8 cellular contexts compared by ENCODE assay signal in genomic region chr6:170271771-170272314, GRCh38. TPM values are rescaled to one million over a fixed set of nuclear protein-coding genes. Genes with fewer than 3 reads are reported as not detected.
DNase-seq lines count a peak whose midpoint lies in the region; ATAC-seq and TF ChIP-seq lines count a peak whose summit lies in the region.

No MANE protein-coding gene starts in this region.

- no peak for TF ChIP-seq CTCF in endodermal cell (conservative IDR thresholded peaks at IDR 0.05)

- no peaks in the 10 kb centered on the region for H3K9me3 Mint-ChIP-seq in endodermal cell

- H3K27me3 Mint-ChIP-seq in endodermal cell (ENCODE audit: insufficient read depth): peaks cover 26% of the 10 kb centered on the region

- peak; percentile 96 for ATAC-seq in GM18868 (IDR thresholded peaks at IDR 0.05; ENCODE audit: unreplicated experiment)
- ATAC-seq in HG03039 (IDR thresholded peaks at IDR 0.05; ENCODE audit: unreplicated experiment): peak; percentile 80

- peaks cover 19% of the 10 kb centered on the region for H3K4me1 Mint-ChIP-seq in endodermal cell

- no peaks in the 10 kb centered on the region for H3K36me3 ChIP-seq in effector memory CD4-positive, alpha-beta T cell (ENCODE audit: control insufficient read depth, insufficient read depth, low read length)
- no peaks in the 10 kb centered on the region for H3K36me3 ChIP-seq in endodermal cell (ENCODE audit: control insufficient read depth, insufficient read depth, low read length)

- H3K4me3 Mint-ChIP-seq in endodermal cell: no peak overlapping the region

- peak; percentile 34 for DNase-seq in activated CD4-positive, CD25-positive, alpha-beta regulatory T cell treated with anti-CD3 and anti-CD28 coated beads, Interleukin-2, amount 50 U/mL, for 16 hours (ENCODE audit: low read depth, low spot score)
- DNase-seq in effector memory CD4-positive, alpha-beta T cell: peak; percentile 44 to 61 (median 58)
- peak; percentile 31 to 58 for DNase-seq in stimulated activated CD8-positive, alpha-beta memory T cell treated with anti-CD3 and anti-CD28 coated beads, Interleukin-2, amount 100 ng/mL, for 1 hour (ENCODE audit: low read depth in 2 of 2)
- DNase-seq in endodermal cell: no peak
- no peak for DNase-seq in NCI-H128 (lab: John Stamatoyannopoulos, UW; ENCODE audit: unreplicated experiment)
- no peak for DNase-seq in NCI-H524 (lab: John Stamatoyannopoulos, UW)

- peak overlapping the region; percentile 44 for H3K27ac ChIP-seq in effector memory CD4-positive, alpha-beta T cell (ENCODE audit: insufficient read depth, low read length, poor library complexity, severe bottlenecking)
- no peak overlapping the region for H3K27ac ChIP-seq in endodermal cell (ENCODE audit: low read depth, low read length)

- H3K4me3 ChIP-seq in effector memory CD4-positive, alpha-beta T cell (ENCODE audit: insufficient read depth, low read depth, low read length, poor library complexity, severe bottlenecking): peak overlapping the region; percentile 52
- no peak overlapping the region for H3K4me3 ChIP-seq in endodermal cell (ENCODE audit: low read length)

- H3K27ac Mint-ChIP-seq in endodermal cell: no peak overlapping the region

- WGBS in endodermal cell (ENCODE audit: insufficient coverage in 1 of 2, insufficient read length in 1 of 2), 2 experiments: 92 to 96% methylated on average over 27 to 32 of the region's 32 CpGs

- H3K9me3 ChIP-seq in effector memory CD4-positive, alpha-beta T cell (ENCODE audit: control insufficient read depth, low read length): no peaks in the 10 kb centered on the region
- no peaks in the 10 kb centered on the region for H3K9me3 ChIP-seq in endodermal cell (ENCODE audit: control insufficient read depth, low read length)

- H3K4me1 ChIP-seq in effector memory CD4-positive, alpha-beta T cell (ENCODE audit: control insufficient read depth, insufficient read depth, low read length, poor library complexity, severe bottlenecking): peaks cover 13% of the 10 kb centered on the region
- peaks cover 8% of the 10 kb centered on the region for H3K4me1 ChIP-seq in endodermal cell (ENCODE audit: control insufficient read depth, insufficient read depth, low read length)

- H3K36me3 Mint-ChIP-seq in endodermal cell (ENCODE audit: low read depth): no peaks in the 10 kb centered on the region

- H3K9ac ChIP-seq in endodermal cell (ENCODE audit: extremely low read depth, low read length, poor library complexity, severe bottlenecking): no peak overlapping the region

- no peaks in the 10 kb centered on the region for H3K27me3 ChIP-seq in effector memory CD4-positive, alpha-beta T cell (replicated peaks; ENCODE audit: control insufficient read depth, insufficient read depth, low read length, poor library complexity, severe bottlenecking)
- H3K27me3 ChIP-seq in endodermal cell (ENCODE audit: control insufficient read depth, insufficient read depth, low read length, poor library complexity, severe bottlenecking): no peaks in the 10 kb centered on the region

RNA-seq across cellular contexts. Expression of gene DLL1, which starts 19.0 kb away (rescaled TPM):
- total RNA-seq in endodermal cell: 1 to 10 TPM; 3.1 to 3.6 TPM
- polyA plus RNA-seq in endodermal cell (2013, experiment 1 of 2): 79.0 TPM
- polyA plus RNA-seq in endodermal cell (2013, experiment 2 of 2): 59.5 TPM

RNA-seq across cellular contexts. Expression of gene FAM120B, which starts 34.7 kb away (rescaled TPM):
- total RNA-seq in endodermal cell: 10 to 100 TPM; 25.7 to 27.5 TPM
- polyA plus RNA-seq in endodermal cell (2013, experiment 1 of 2): 21.6 TPM
- 20.5 TPM for polyA plus RNA-seq in endodermal cell (2013, experiment 2 of 2)

Comparison
In these comparisons a context has a peak if more than half of its experiments do, and no peak if none do; other contexts are left out.
1. DNase-seq: peak in activated CD4-positive, CD25-positive, alpha-beta regulatory T cell treated with anti-CD3 and anti-CD28 coated beads, Interleukin-2, amount 50 U/mL, for 16 hours (single experiment), effector memory CD4-positive, alpha-beta T cell (3 of 3) and stimulated activated CD8-positive, alpha-beta memory T cell treated with anti-CD3 and anti-CD28 coated beads, Interleukin-2, amount 100 ng/mL, for 1 hour (2 of 2); none in endodermal cell (single experiment), NCI-H128 (single experiment) and NCI-H524 (0 of 2).